ENCODE assay signal across 20 cellular contexts in genomic region chr15:101084801-101085200, GRCh38.
DNase-seq lines count a peak whose midpoint lies in the region; ATAC-seq and TF ChIP-seq lines count a peak whose summit lies in the region.
"Had no signal": no experiment of that assay in that cellular context is flagged by ENCODE, and none has a peak within 500 bp of the region (broad histone marks: within the 10 kb centered on the region; RNA-seq: fewer than 3 reads in every experiment).

No MANE protein-coding gene starts in this region.

- H3K4me3 Mint-ChIP-seq in natural killer cell treated with Interleukin-12 subunit alpha and Interleukin-12 subunit beta and Interleukin-15 and Interleukin-18, amount 100 ng/mL, for 72 hours = no peak overlapping the region
- no peak overlapping the region for H3K4me3 Mint-ChIP-seq in natural killer cell
- H3K4me3 Mint-ChIP-seq: B cell; CD4-positive, alpha-beta T cell; CD8-positive, alpha-beta T cell had no signal

- H3K4me3 ChIP-seq in osteoblast (ENCODE audit: insufficient read depth, low read length) (no peak overlapping the region), mesenchymal stem cell (ENCODE audit: insufficient read depth in 1 of 2, low read depth in 1 of 2, low read length in 2 of 2) (no peak overlapping the region)
- H3K4me3 ChIP-seq: A549; BLaER1 treated with 17β-estradiol and CSF1 and Interleukin-3, amounts not matched to agents 10 nM and 100 nM had no signal

- H3K27me3 Mint-ChIP-seq in natural killer cell treated with Interleukin-12 subunit alpha and Interleukin-12 subunit beta and Interleukin-15 and Interleukin-18, amount 100 ng/mL, for 72 hours = no peaks in the 10 kb centered on the region
- peaks cover 0 to 3% of the 10 kb centered on the region in 2 donors for H3K27me3 Mint-ChIP-seq in natural killer cell (ENCODE audit: low read depth in 2 of 2)
- H3K27me3 Mint-ChIP-seq: B cell; CD4-positive, alpha-beta T cell had no signal

- no peak overlapping the region for H3K18ac ChIP-seq in mesenchymal stem cell (ENCODE audit: low read depth in 1 of 2, low read length in 2 of 2)

- no peak overlapping the region for H3K9ac ChIP-seq in mesenchymal stem cell (ENCODE audit: low read length)
- H3K9ac ChIP-seq: BLaER1 treated with 17β-estradiol and CSF1 and Interleukin-3, amounts not matched to agents 10 nM and 100 nM had no signal

- no peak overlapping the region for H3K27ac ChIP-seq in osteoblast (ENCODE audit: low read depth, low read length)
- H3K27ac ChIP-seq in mesenchymal stem cell (ENCODE audit: low read length, poor library complexity, severe bottlenecking) = no peak overlapping the region
- H3K27ac ChIP-seq: 22Rv1; A549; BLaER1 treated with 17β-estradiol and CSF1 and Interleukin-3, amounts not matched to agents 10 nM and 100 nM; C4-2B had no signal

- H3K4me2 ChIP-seq in osteoblast (ENCODE audit: insufficient read depth, low read length) (no peak overlapping the region), mesenchymal stem cell (ENCODE audit: low read length, poor library complexity, severe bottlenecking) (no peak overlapping the region)
- H3K4me2 ChIP-seq: A549; BLaER1 treated with 17β-estradiol and CSF1 and Interleukin-3, amounts not matched to agents 10 nM and 100 nM had no signal

- no peaks in the 10 kb centered on the region for H3K9me3 Mint-ChIP-seq in natural killer cell treated with Interleukin-12 subunit alpha and Interleukin-12 subunit beta and Interleukin-15 and Interleukin-18, amount 100 ng/mL, for 72 hours
- no peaks in the 10 kb centered on the region for H3K9me3 Mint-ChIP-seq in natural killer cell
- H3K9me3 Mint-ChIP-seq: CD4-positive, alpha-beta T cell; CD8-positive, alpha-beta T cell had no signal

- H2BK12ac ChIP-seq in mesenchymal stem cell (ENCODE audit: low read length in 2 of 2) = no peak overlapping the region

- no peaks in the 10 kb centered on the region for H3K27me3 ChIP-seq in osteoblast (ENCODE audit: insufficient read depth, low read length)
- H3K27me3 ChIP-seq in mesenchymal stem cell (ENCODE audit: control insufficient read depth in 1 of 2, insufficient read depth in 1 of 2, low read length in 2 of 2) = peaks cover 4% of the 10 kb centered on the region in 2 experiments

- no peaks in the 10 kb centered on the region for H3K79me1 ChIP-seq in mesenchymal stem cell (replicated peaks; ENCODE audit: low read length, poor library complexity, severe bottlenecking)

- no peak overlapping the region for H3K23ac ChIP-seq in mesenchymal stem cell (ENCODE audit: low read length in 2 of 2)

- H3K36me3 ChIP-seq in osteoblast (ENCODE audit: insufficient read depth, low read length) = no peaks in the 10 kb centered on the region
- H3K36me3 ChIP-seq in mesenchymal stem cell (ENCODE audit: control insufficient read depth in 1 of 2, insufficient read depth in 2 of 2, low read depth in 1 of 2, low read length in 2 of 2) = no peaks in the 10 kb centered on the region
- H3K36me3 ChIP-seq: BLaER1 treated with 17β-estradiol and CSF1 and Interleukin-3, amounts not matched to agents 10 nM and 100 nM had no signal

- no peak overlapping the region for H2BK120ac ChIP-seq in mesenchymal stem cell (ENCODE audit: low read depth, low read length)

- no peak overlapping the region for H2BK5ac ChIP-seq in mesenchymal stem cell (ENCODE audit: low read depth, low read length, poor library complexity, severe bottlenecking)

- no peak for ATAC-seq in natural killer cell treated with Interleukin-12 subunit alpha and Interleukin-12 subunit beta and Interleukin-15 and Interleukin-18, amount 100 ng/mL, for 72 hours
- ATAC-seq in natural killer cell = no peak
- ATAC-seq: A549; CD8-positive, alpha-beta T cell had no signal

- H3K79me2 ChIP-seq in osteoblast (ENCODE audit: insufficient read depth, low read length) = no peaks in the 10 kb centered on the region

- no peak for TF ChIP-seq CTCF in natural killer cell (IDR thresholded peaks at IDR 0.05)
- no peak for TF ChIP-seq CTCF in osteoblast (IDR thresholded peaks at IDR 0.05; ENCODE audit: extremely low read depth, low read depth, low read length)

- no peak overlapping the region for H2AFZ ChIP-seq in osteoblast (ENCODE audit: low read length)
- no peak overlapping the region for H2AFZ ChIP-seq in mesenchymal stem cell (ENCODE audit: low read depth, low read length)

- H3K14ac ChIP-seq in mesenchymal stem cell (ENCODE audit: low read length in 2 of 2) = no peak overlapping the region

- H4K8ac ChIP-seq in mesenchymal stem cell (ENCODE audit: low read length) = no peak overlapping the region

- no peaks in the 10 kb centered on the region for H3K36me3 Mint-ChIP-seq in natural killer cell treated with Interleukin-12 subunit alpha and Interleukin-12 subunit beta and Interleukin-15 and Interleukin-18, amount 100 ng/mL, for 72 hours
- H3K36me3 Mint-ChIP-seq in natural killer cell = no peaks in the 10 kb centered on the region
- H3K36me3 Mint-ChIP-seq: CD8-positive, alpha-beta T cell had no signal

- no peak overlapping the region for H3K4ac ChIP-seq in mesenchymal stem cell (ENCODE audit: low read depth in 1 of 2, low read length in 2 of 2)

- no peak overlapping the region for H3K27ac Mint-ChIP-seq in natural killer cell treated with Interleukin-12 subunit alpha and Interleukin-12 subunit beta and Interleukin-15 and Interleukin-18, amount 100 ng/mL, for 72 hours
- no peak overlapping the region for H3K27ac Mint-ChIP-seq in natural killer cell
- H3K27ac Mint-ChIP-seq: B cell; CD4-positive, alpha-beta T cell; CD8-positive, alpha-beta T cell had no signal

- peak; percentile 44 for DNase-seq in natural killer cell treated with Interleukin-12 subunit alpha and Interleukin-12 subunit beta and Interleukin-15 and Interleukin-18, amount 100 ng/mL, for 72 hours (ENCODE audit: low spot score)
- no peak for DNase-seq in natural killer cell
- DNase-seq in ecto neural progenitor cell (ENCODE audit: low spot score) = peak; percentile 34
- DNase-seq in islet precursor cell = peak; percentile 35
- peak; percentile 38 for DNase-seq in osteoblast (ENCODE audit: insufficient read length, low spot score, missing footprints)
- DNase-seq in MV-4-11 (lab: John Stamatoyannopoulos, UW) = no peak
- no peak for DNase-seq in mesenchymal stem cell
- no peak for DNase-seq in activated naive CD4-positive, alpha-beta T cell treated with Interleukin-2 at 50 U/mL for 16 hours
- DNase-seq: AML-193; Caco-2; Calu3; CD4-positive, alpha-beta T cell; CD8-positive, alpha-beta T cell; DMS79 treated with DMSO at 0.1 percent for 48 hours; GF-D8 had no signal

- no peak overlapping the region for H4K91ac ChIP-seq in mesenchymal stem cell (ENCODE audit: low read length)

- H3K4me1 ChIP-seq in osteoblast (ENCODE audit: insufficient read depth, low read length) = peaks cover 9% of the 10 kb centered on the region
- peaks cover 7% of the 10 kb centered on the region for H3K4me1 ChIP-seq in mesenchymal stem cell (ENCODE audit: control insufficient read depth, insufficient read depth, low read depth, low read length)
- H3K4me1 ChIP-seq: A549, Caco-2 had no signal

- H3K9me3 ChIP-seq in osteoblast (ENCODE audit: low read depth, low read length) (no peaks in the 10 kb centered on the region), mesenchymal stem cell (ENCODE audit: control insufficient read depth, low read length) (no peaks in the 10 kb centered on the region)
- H3K9me3 ChIP-seq: A549; BLaER1 treated with 17β-estradiol and CSF1 and Interleukin-3, amounts not matched to agents 10 nM and 100 nM; Caco-2 had no signal

- no peak overlapping the region for H2AK5ac ChIP-seq in mesenchymal stem cell (ENCODE audit: low read length, severe bottlenecking)

- no peak overlapping the region for H2BK15ac ChIP-seq in mesenchymal stem cell (ENCODE audit: low read depth, poor library complexity, severe bottlenecking)

- 86% methylated on average over 9 of the region's 10 CpGs for WGBS in mesenchymal stem cell

- intact Hi-C loops in natural killer cell (cut with micrococcal nuclease) = loop anchor here (5.0 kb wide), 2 partner anchors 52 to 558 kb away; no protein-coding TSS in a partner anchor

- no peaks in the 10 kb centered on the region for H4K20me1 ChIP-seq in osteoblast (ENCODE audit: insufficient read depth, low read length)

- H3K4me1 Mint-ChIP-seq in natural killer cell treated with Interleukin-12 subunit alpha and Interleukin-12 subunit beta and Interleukin-15 and Interleukin-18, amount 100 ng/mL, for 72 hours (ENCODE audit: low read depth in 2 of 2) = peaks cover 0 to 4% of the 10 kb centered on the region in 2 donors
- peaks cover 0 to 7% of the 10 kb centered on the region in 2 donors for H3K4me1 Mint-ChIP-seq in natural killer cell

Comparison
In these comparisons a context has a peak if more than half of its experiments do, and no peak if none do; other contexts are left out.
1. DNase-seq: peak in natural killer cell treated with Interleukin-12 subunit alpha and Interleukin-12 subunit beta and Interleukin-15 and Interleukin-18, amount 100 ng/mL, for 72 hours (single experiment), ecto neural progenitor cell (single experiment), islet precursor cell (single experiment) and osteoblast (single experiment); none in natural killer cell (single experiment), MV-4-11 (single experiment), mesenchymal stem cell (single experiment) and activated naive CD4-positive, alpha-beta T cell treated with Interleukin-2 at 50 U/mL for 16 hours (single experiment).